ENCODE assay signal across 8 cellular contexts in the genomic region with DNA sequence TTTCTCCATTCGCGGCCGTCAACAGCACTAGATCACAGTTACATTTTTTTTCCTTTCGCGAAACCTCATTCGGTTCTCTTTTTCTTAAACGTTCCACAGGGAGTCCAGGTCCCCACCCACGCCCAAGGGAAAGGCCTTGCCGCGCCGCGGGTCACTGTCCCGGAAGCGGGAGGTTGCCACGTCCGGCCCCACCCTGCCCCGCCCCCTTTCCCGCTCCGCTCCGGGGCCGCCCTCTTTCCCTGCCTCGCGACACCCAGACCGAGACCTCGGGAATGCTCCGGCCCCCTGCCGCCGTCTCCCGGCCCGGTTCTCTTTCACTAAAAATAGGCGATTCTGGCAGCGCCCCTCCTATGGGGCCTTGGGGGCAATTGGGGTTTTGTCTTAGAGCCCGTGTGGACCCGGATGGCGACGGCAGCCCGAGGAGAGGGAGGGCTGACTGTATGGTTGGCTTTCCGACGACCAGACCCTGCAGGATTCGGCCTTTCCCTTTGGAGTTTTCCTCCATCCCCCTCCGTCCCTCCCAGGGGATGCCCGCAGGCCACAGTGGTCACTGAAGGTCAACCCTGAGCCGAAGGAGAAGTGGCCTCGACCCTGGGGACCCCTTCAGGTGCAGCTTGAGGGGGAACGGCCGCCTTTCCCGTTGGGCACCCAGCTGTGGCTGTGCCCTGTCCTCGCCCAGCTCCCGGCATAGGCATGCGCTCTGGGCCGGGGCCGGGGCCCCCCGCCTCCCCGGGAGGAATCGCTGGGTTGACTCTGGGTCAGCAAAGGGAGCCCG. TPM values are rescaled to one million over a fixed set of nuclear protein-coding genes. Genes with fewer than 3 reads are reported as not detected.
DNase-seq lines count a peak whose midpoint lies in the region; ATAC-seq, FAIRE-seq and TF ChIP-seq lines count a peak whose summit lies in the region.

No MANE protein-coding gene starts in this region.

- FAIRE-seq in HepG2 (lab: Jason Lieb, UNC): peak; percentile 59

- H3K4me1 ChIP-seq in HepG2 (ENCODE audit: insufficient read depth, low read length): peaks cover 45% of the 10 kb centered on the region

- peaks cover 4 to 19% of the 10 kb centered on the region in 2 experiments for H3K36me3 ChIP-seq in HepG2 (replicated peaks in 1 of 2; ENCODE audit: control insufficient read depth in 1 of 2, insufficient read depth in 2 of 2, low read length in 2 of 2)

- TF ChIP-seq RAD21 in HepG2 (CRISPR knock-in tag; IDR thresholded peaks at IDR 0.05): no peak

- peak overlapping the region; percentile 96 for H3K9ac ChIP-seq in HepG2 (ENCODE audit: insufficient read depth, low read depth, low read length)

- peaks cover 80% of the 10 kb centered on the region for H3K79me2 ChIP-seq in HepG2 (ENCODE audit: insufficient read depth, low read length)

- WGBS in HepG2 (ENCODE audit: low lambda C conversion rate): 0% methylated on average over 33 of the region's 56 CpGs

- ATAC-seq in HG03097 (IDR thresholded peaks at IDR 0.05; ENCODE audit: low FRiP score, unreplicated experiment) (peak; percentile 45), HepG2 (peak; percentile 78)

- in situ Hi-C loops in HepG2 (cut with HindIII; ENCODE audit: extremely low pct_ligation_motif_present, low pct_unique_long_range_greater_than_20kb): no loop called here

- H3K4me3 ChIP-seq in choroid plexus epithelial cell (ENCODE audit: low read depth, low read length) (peak overlapping the region; percentile 88), HepG2 (replicated peaks in 1 of 3; ENCODE audit: insufficient read depth in 1 of 3, low read depth in 2 of 3, low read length in 3 of 3) (peak overlapping the region; percentile 91 to 94 (median 92))

- TF ChIP-seq EP300 in HepG2 (IDR thresholded peaks at IDR 0.05; ENCODE audit: low read depth in 2 of 2, low read length in 2 of 2) (no peak), HepG2 (CRISPR knock-in tag; IDR thresholded peaks at IDR 0.05; ENCODE audit: borderline replicate concordance) (no peak)

- intact Hi-C loops in HepG2 (cut with micrococcal nuclease; ENCODE audit: unreplicated experiment): loop anchor here (2.0 kb wide), 1 partner anchor 14 kb away; the partner anchor contains the start of gene TRIM52

- TF ChIP-seq POLR2A in GM18526 (IDR thresholded peaks at IDR 0.05; ENCODE audit: extremely low read depth, insufficient read length) (peak; percentile 77), HepG2 (IDR thresholded peaks at IDR 0.05; ENCODE audit: insufficient read depth in 1 of 2, low read depth in 2 of 2, low read length in 2 of 2) (peak; percentile 54 to 62; a peak in 3 of 4 replicates)

- BruUV-seq in HepG2 (replicated peaks; lab: Mats Ljungman, UMichigan): TSS peak; percentile 47

- POLR2A ChIA-PET in HepG2 (lab: Yijun Ruan, JAX): interaction anchor here (1.0 to 8.4 kb wide), 6 partner anchors 10 to 62 kb away, joined by 5 to 102 read pairs (median 26); partner anchors contain the start of genes TRIM41 and TRIM52

- peak overlapping the region; percentile 96 for H3K4me2 ChIP-seq in HepG2 (ENCODE audit: low read depth, low read length)

- TF ChIP-seq CTCF in VCaP (conservative IDR thresholded peaks at IDR 0.05) (no peak), choroid plexus epithelial cell (conservative IDR thresholded peaks at IDR 0.05; ENCODE audit: low read depth, low read length) (no peak), HepG2 (CRISPR knock-in tag; IDR thresholded peaks at IDR 0.05) (no peak)

- no peaks in the 10 kb centered on the region for H3K9me3 ChIP-seq in HepG2 (ENCODE audit: low read length)

- no peak overlapping the region for H2AFZ ChIP-seq in HepG2 (ENCODE audit: low read length)

- H3K27ac ChIP-seq in VCaP (peak overlapping the region; percentile 98), HepG2 (ENCODE audit: extremely low read length, insufficient read depth, low read length) (peak overlapping the region; percentile 98)

- H3K27me3 ChIP-seq in HepG2 (ENCODE audit: control insufficient read depth in 1 of 2, insufficient read depth in 2 of 2, low read length in 2 of 2): no peaks in the 10 kb centered on the region; a peak in 1 of 5 replicates

- DNase-seq in choroid plexus epithelial cell (ENCODE audit: low read depth) (peak; percentile 84), HepG2 (ENCODE audit: low spot score) (peak; percentile 74), NCI-H1048 (lab: John Stamatoyannopoulos, UW) (no peak), DMS79 treated with DMSO at 0.1 percent for 48 hours (lab: John Stamatoyannopoulos, UW) (no peak)
- DNase-seq in stimulated activated CD4-positive, alpha-beta T cell treated with anti-CD3 and anti-CD28 coated beads, Interleukin-4, amount 100 ng/mL, for 24 hours: peak; percentile 82

- peaks cover 39% of the 10 kb centered on the region for H4K20me1 ChIP-seq in HepG2 (ENCODE audit: insufficient read depth, low read length)

- CTCF ChIA-PET in HepG2 (lab: Yijun Ruan, JAX; ENCODE audit: low intra/inter-chr PET ratio, low total read pairs): no interaction called here

RNA-seq across cellular contexts. Expression of gene RACK1, which starts 2.8 kb away (rescaled TPM):
- total RNA-seq in HepG2 (2016; rRNA removed; fragmentation: Illumina TruSeq; extraction: Trizol): 2,514 and 3,226 TPM in 2 replicates
- 4,063 and 4,402 TPM in 2 replicates for total RNA-seq in HepG2 (2016; cell fraction: cytosol; rRNA removed; fragmentation: Illumina TruSeq; extraction: Trizol; ENCODE audit: low read depth)
- 2,554 and 3,310 TPM in 2 replicates for total RNA-seq in HepG2 (2016; cell fraction: insoluble cytoplasmic fraction; rRNA removed; fragmentation: Illumina TruSeq; extraction: Trizol)
- 5,165 and 5,275 TPM in 2 replicates for total RNA-seq in HepG2 (2016; cell fraction: membrane; rRNA removed; fragmentation: Illumina TruSeq; extraction: Trizol)
- 943 and 1,018 TPM in 2 replicates for total RNA-seq in HepG2 (2016; cell fraction: nucleus; rRNA removed; fragmentation: Illumina TruSeq; extraction: Trizol)
- polyA plus RNA-seq in HepG2 (2011; rRNA removed): 6,141 and 6,693 TPM in 2 replicates
- 6,517 and 7,296 TPM in 2 replicates for polyA plus RNA-seq in HepG2 (2011; cell fraction: cytosol; rRNA removed)
- polyA plus RNA-seq in HepG2 (2011; cell fraction: nucleus; rRNA removed): 2,166 and 2,467 TPM in 2 replicates
- 4,104 and 4,114 TPM in 2 replicates for polyA plus RNA-seq in HepG2 (2012)
- 3,699 and 3,997 TPM in 2 replicates for polyA plus RNA-seq in HepG2 (2016; cell fraction: cytosol; fragmentation: Illumina TruSeq; extraction: Trizol; ENCODE audit: low read depth)
- polyA plus RNA-seq in HepG2 (2016; cell fraction: insoluble cytoplasmic fraction; fragmentation: Illumina TruSeq; extraction: Trizol; ENCODE audit: low read depth): 3,545 and 3,580 TPM in 2 replicates
- polyA plus RNA-seq in HepG2 (2016; cell fraction: membrane; fragmentation: Illumina TruSeq; extraction: Trizol; ENCODE audit: low read depth): 4,862 and 5,343 TPM in 2 replicates
- polyA plus RNA-seq in HepG2 (2016; cell fraction: nucleus; fragmentation: Illumina TruSeq; extraction: Trizol; ENCODE audit: insufficient read depth, low read depth): 1,515 and 1,598 TPM in 2 replicates
- polyA minus RNA-seq in HepG2 (2011; rRNA and poly(A)+ RNA removed; ENCODE audit: low replicate concordance): 10,364 and 11,951 TPM in 2 replicates
- 2,548 and 2,636 TPM in 2 replicates for polyA minus RNA-seq in HepG2 (2011; cell fraction: cytosol; rRNA and poly(A)+ RNA removed)
- 1,064 and 1,481 TPM in 2 replicates for polyA minus RNA-seq in HepG2 (2011; cell fraction: nucleus; rRNA and poly(A)+ RNA removed)

RNA-seq across cellular contexts. Expression of gene TRIM52, which starts 14.5 kb away (rescaled TPM):
- total RNA-seq in HepG2 (2016; rRNA removed; fragmentation: Illumina TruSeq; extraction: Trizol): 5.7 and 7.2 TPM in 2 replicates
- 0.20 and 0.44 TPM in 2 replicates for total RNA-seq in HepG2 (2016; cell fraction: cytosol; rRNA removed; fragmentation: Illumina TruSeq; extraction: Trizol; ENCODE audit: low read depth)
- 5.4 and 6.0 TPM in 2 replicates for total RNA-seq in HepG2 (2016; cell fraction: insoluble cytoplasmic fraction; rRNA removed; fragmentation: Illumina TruSeq; extraction: Trizol)
- 2.1 and 2.2 TPM in 2 replicates for total RNA-seq in HepG2 (2016; cell fraction: membrane; rRNA removed; fragmentation: Illumina TruSeq; extraction: Trizol)
- total RNA-seq in HepG2 (2016; cell fraction: nucleus; rRNA removed; fragmentation: Illumina TruSeq; extraction: Trizol): 10.3 and 12.8 TPM in 2 replicates
- polyA plus RNA-seq in HepG2 (2011; rRNA removed): 11.6 and 11.7 TPM in 2 replicates
- polyA plus RNA-seq in HepG2 (2011; cell fraction: cytosol; rRNA removed): 4.4 and 5.3 TPM in 2 replicates
- 16.4 and 22.4 TPM in 2 replicates for polyA plus RNA-seq in HepG2 (2011; cell fraction: nucleus; rRNA removed)
- polyA plus RNA-seq in HepG2 (2012): 9.0 and 15.2 TPM in 2 replicates
- polyA plus RNA-seq in HepG2 (2016; cell fraction: cytosol; fragmentation: Illumina TruSeq; extraction: Trizol; ENCODE audit: low read depth): 0.20 and 0.26 TPM in 2 replicates
- 5.4 and 5.6 TPM in 2 replicates for polyA plus RNA-seq in HepG2 (2016; cell fraction: insoluble cytoplasmic fraction; fragmentation: Illumina TruSeq; extraction: Trizol; ENCODE audit: low read depth)
- 0.95 and 1.1 TPM in 2 replicates for polyA plus RNA-seq in HepG2 (2016; cell fraction: membrane; fragmentation: Illumina TruSeq; extraction: Trizol; ENCODE audit: low read depth)
- polyA plus RNA-seq in HepG2 (2016; cell fraction: nucleus; fragmentation: Illumina TruSeq; extraction: Trizol; ENCODE audit: insufficient read depth, low read depth): 27.9 and 33.0 TPM in 2 replicates
- 9.3 and 15.7 TPM in 2 replicates for polyA minus RNA-seq in HepG2 (2011; rRNA and poly(A)+ RNA removed; ENCODE audit: low replicate concordance)
- polyA minus RNA-seq in HepG2 (2011; cell fraction: cytosol; rRNA and poly(A)+ RNA removed): 2.7 and 3.2 TPM in 2 replicates
- 22.7 and 24.9 TPM in 2 replicates for polyA minus RNA-seq in HepG2 (2011; cell fraction: nucleus; rRNA and poly(A)+ RNA removed)

RNA-seq across cellular contexts. Expression of gene TRIM41, which starts 23.4 kb away (rescaled TPM):
- 10.9 and 16.7 TPM in 2 replicates for total RNA-seq in HepG2 (2016; rRNA removed; fragmentation: Illumina TruSeq; extraction: Trizol)
- 3.4 and 3.6 TPM in 2 replicates for total RNA-seq in HepG2 (2016; cell fraction: cytosol; rRNA removed; fragmentation: Illumina TruSeq; extraction: Trizol; ENCODE audit: low read depth)
- 12.4 and 16.7 TPM in 2 replicates for total RNA-seq in HepG2 (2016; cell fraction: insoluble cytoplasmic fraction; rRNA removed; fragmentation: Illumina TruSeq; extraction: Trizol)
- 9.1 and 9.7 TPM in 2 replicates for total RNA-seq in HepG2 (2016; cell fraction: membrane; rRNA removed; fragmentation: Illumina TruSeq; extraction: Trizol)
- 11.4 and 13.1 TPM in 2 replicates for total RNA-seq in HepG2 (2016; cell fraction: nucleus; rRNA removed; fragmentation: Illumina TruSeq; extraction: Trizol)
- polyA plus RNA-seq in HepG2 (2011; rRNA removed): 10.2 and 10.9 TPM in 2 replicates
- polyA plus RNA-seq in HepG2 (2011; cell fraction: cytosol; rRNA removed): 5.4 and 6.4 TPM in 2 replicates
- 66.0 and 81.3 TPM in 2 replicates for polyA plus RNA-seq in HepG2 (2011; cell fraction: nucleus; rRNA removed)
- 10.5 and 10.9 TPM in 2 replicates for polyA plus RNA-seq in HepG2 (2012)
- polyA plus RNA-seq in HepG2 (2016; cell fraction: cytosol; fragmentation: Illumina TruSeq; extraction: Trizol; ENCODE audit: low read depth): 2.6 and 3.0 TPM in 2 replicates
- 15.2 and 16.5 TPM in 2 replicates for polyA plus RNA-seq in HepG2 (2016; cell fraction: insoluble cytoplasmic fraction; fragmentation: Illumina TruSeq; extraction: Trizol; ENCODE audit: low read depth)
- 7.8 and 8.3 TPM in 2 replicates for polyA plus RNA-seq in HepG2 (2016; cell fraction: membrane; fragmentation: Illumina TruSeq; extraction: Trizol; ENCODE audit: low read depth)
- polyA plus RNA-seq in HepG2 (2016; cell fraction: nucleus; fragmentation: Illumina TruSeq; extraction: Trizol; ENCODE audit: insufficient read depth, low read depth): 28.6 and 33.8 TPM in 2 replicates
- 7.5 and 14.8 TPM in 2 replicates for polyA minus RNA-seq in HepG2 (2011; rRNA and poly(A)+ RNA removed; ENCODE audit: low replicate concordance)
- polyA minus RNA-seq in HepG2 (2011; cell fraction: cytosol; rRNA and poly(A)+ RNA removed): 3.3 and 3.7 TPM in 2 replicates
- 17.4 and 18.8 TPM in 2 replicates for polyA minus RNA-seq in HepG2 (2011; cell fraction: nucleus; rRNA and poly(A)+ RNA removed)

RNA-seq across cellular contexts. Expression of gene TRIM7, which starts 41.5 kb away (rescaled TPM):
- not detected in 2 replicates for total RNA-seq in HepG2 (2016; rRNA removed; fragmentation: Illumina TruSeq; extraction: Trizol)
- not detected in 2 replicates for total RNA-seq in HepG2 (2016; cell fraction: cytosol; rRNA removed; fragmentation: Illumina TruSeq; extraction: Trizol; ENCODE audit: low read depth)
- total RNA-seq in HepG2 (2016; cell fraction: insoluble cytoplasmic fraction; rRNA removed; fragmentation: Illumina TruSeq; extraction: Trizol): not detected in 2 replicates
- not detected in 2 replicates for total RNA-seq in HepG2 (2016; cell fraction: membrane; rRNA removed; fragmentation: Illumina TruSeq; extraction: Trizol)
- total RNA-seq in HepG2 (2016; cell fraction: nucleus; rRNA removed; fragmentation: Illumina TruSeq; extraction: Trizol): not detected in 2 replicates
- 0.10 and 0.13 TPM in 2 replicates for polyA plus RNA-seq in HepG2 (2011; rRNA removed)
- 0.11 and 0.13 TPM in 2 replicates for polyA plus RNA-seq in HepG2 (2011; cell fraction: cytosol; rRNA removed)
- 0.16 and 0.29 TPM in 2 replicates for polyA plus RNA-seq in HepG2 (2011; cell fraction: nucleus; rRNA removed)
- 0.13 TPM in 1 of 2 replicates, not detected in the other for polyA plus RNA-seq in HepG2 (2012)
- polyA plus RNA-seq in HepG2 (2016; cell fraction: cytosol; fragmentation: Illumina TruSeq; extraction: Trizol; ENCODE audit: low read depth): not detected in 2 replicates
- polyA plus RNA-seq in HepG2 (2016; cell fraction: insoluble cytoplasmic fraction; fragmentation: Illumina TruSeq; extraction: Trizol; ENCODE audit: low read depth): not detected in 2 replicates
- 0.23 TPM in 1 of 2 replicates, not detected in the other for polyA plus RNA-seq in HepG2 (2016; cell fraction: membrane; fragmentation: Illumina TruSeq; extraction: Trizol; ENCODE audit: low read depth)
- polyA plus RNA-seq in HepG2 (2016; cell fraction: nucleus; fragmentation: Illumina TruSeq; extraction: Trizol; ENCODE audit: insufficient read depth, low read depth): not detected in 2 replicates
- polyA minus RNA-seq in HepG2 (2011; rRNA and poly(A)+ RNA removed; ENCODE audit: low replicate concordance): 10.8 TPM in 1 of 2 replicates, not detected in the other
- 0.88 TPM in 1 of 2 replicates, not detected in the other for polyA minus RNA-seq in HepG2 (2011; cell fraction: cytosol; rRNA and poly(A)+ RNA removed)
- polyA minus RNA-seq in HepG2 (2011; cell fraction: nucleus; rRNA and poly(A)+ RNA removed): 1.2 TPM in 1 of 2 replicates, not detected in the other

Comparison
In these comparisons a context has a peak if more than half of its experiments do, and no peak if none do; other contexts are left out.
1. DNase-seq: peak in choroid plexus epithelial cell (single experiment), HepG2 (single experiment) and stimulated activated CD4-positive, alpha-beta T cell treated with anti-CD3 and anti-CD28 coated beads, Interleukin-4, amount 100 ng/mL, for 24 hours (single experiment); none in NCI-H1048 (single experiment) and DMS79 treated with DMSO at 0.1 percent for 48 hours (single experiment).